8 cellular contexts compared by ENCODE assay signal in genomic region chr17:46193246-46193625, GRCh38. TPM values are rescaled to one million over a fixed set of nuclear protein-coding genes. Genes with fewer than 3 reads are reported as not detected.
A peak's percentile ranks its signal among the peaks of the same experiment; 100 is the strongest.
DNase-seq lines count a peak whose midpoint lies in the region; ATAC-seq and TF ChIP-seq lines count a peak whose summit lies in the region.

TSS of gene KANSL1 (minus strand) at chr17:46193429. CDS start at chr17:46172143, 21,286 bp downstream.

- DNase-seq in DMS153 (lab: John Stamatoyannopoulos, UW) (peak; percentile 70), PC-9 (peak; percentile 76 to 80), activated T-helper 1 cell treated with Interleukin-2 at 50 U/mL for 16 hours (ENCODE audit: low read depth) (peak; percentile 81), esophagus squamous epithelium (lab: John Stamatoyannopoulos, UW) (peak; percentile 69), naive B cell (peak; percentile 86)

- peaks cover 0 to 9% of the 10 kb centered on the region in 2 donors for H3K36me3 Mint-ChIP-seq in naive B cell
- H3K36me3 Mint-ChIP-seq in stimulated activated memory B cell treated with anti-CD40 and anti-IgM and Interleukin-4, amounts not matched to agents 10 μg/mL and 1 μg/mL and 100 μg/mL, for 72 hours, result peaks cover 11% of the 10 kb centered on the region

- POLR2A ChIA-PET in PC-9 (lab: Charles Lee; ENCODE audit: unreplicated experiment), result no interaction called here

- TF ChIP-seq CTCF in PC-9 (conservative IDR thresholded peaks at IDR 0.05), result no peak
- TF ChIP-seq CTCF in esophagus squamous epithelium (IDR thresholded peaks at IDR 0.05), result peak in 5 of 6 experiments; percentile 30 to 70 (median 63)

- TF ChIP-seq EP300 in Ishikawa (IDR thresholded peaks at IDR 0.05; ENCODE audit: borderline replicate concordance), result no peak

- H3K4me3 Mint-ChIP-seq in naive B cell, result peak within 1 kb of the TSS; percentile 92 to 100 (median 96)
- peak within 1 kb of the TSS; percentile 96 for H3K4me3 Mint-ChIP-seq in stimulated activated memory B cell treated with anti-CD40 and anti-IgM and Interleukin-4, amounts not matched to agents 10 μg/mL and 1 μg/mL and 100 μg/mL, for 72 hours

- intact Hi-C loops in PC-9 (cut with micrococcal nuclease; ENCODE audit: unreplicated experiment) (loop anchor here (5.0 kb wide), 3 partner anchors 131 to 191 kb away; no protein-coding TSS in a partner anchor), esophagus squamous epithelium (cut with DNase I) (loop anchor here (5.0 to 10.0 kb wide), 2 partner anchors 82 to 151 kb away; no protein-coding TSS in a partner anchor)

- WGBS in esophagus squamous epithelium, 2 donors, result no CpG with 5 or more reads among the region's 62 CpGs

- H3K4me3 ChIP-seq in PC-9 (peak within 1 kb of the TSS; percentile 98), esophagus squamous epithelium (peak within 1 kb of the TSS; percentile 78 to 100 (median 90))

- no TSS peak for BruUV-seq in PC-9 (replicated peaks; lab: Mats Ljungman, UMichigan)

- peak within 1 kb of the TSS; percentile 95 to 99 (median 98) for H3K27ac Mint-ChIP-seq in naive B cell
- peak within 1 kb of the TSS; percentile 97 for H3K27ac Mint-ChIP-seq in stimulated activated memory B cell treated with anti-CD40 and anti-IgM and Interleukin-4, amounts not matched to agents 10 μg/mL and 1 μg/mL and 100 μg/mL, for 72 hours

- CTCF ChIA-PET in PC-9 (lab: Charles Lee), result interaction anchor here (0.5 to 0.8 kb wide), 13 partner anchors 17 to 155 kb away, joined by 3 to 12 read pairs (median 4); no protein-coding TSS in a partner anchor

- H3K4me1 Mint-ChIP-seq in naive B cell, result peaks cover 46 to 48% (median 46%) of the 10 kb centered on the region in 3 donors
- peaks cover 44% of the 10 kb centered on the region for H3K4me1 Mint-ChIP-seq in stimulated activated memory B cell treated with anti-CD40 and anti-IgM and Interleukin-4, amounts not matched to agents 10 μg/mL and 1 μg/mL and 100 μg/mL, for 72 hours

- 0 out of 2 replicates have a peak, but pooled peaks cover 3% of the 10 kb centered on the region for H3K9me3 ChIP-seq in PC-9 (ENCODE audit: insufficient read depth, low read depth)
- H3K9me3 ChIP-seq in esophagus squamous epithelium, result no peaks in the 10 kb centered on the region

- H3K27ac ChIP-seq in PC-9, result peak within 1 kb of the TSS; percentile 81
- peak within 1 kb of the TSS; percentile 98 to 100 (median 100) for H3K27ac ChIP-seq in esophagus squamous epithelium

- H3K9me3 Mint-ChIP-seq in naive B cell, result no peaks in the 10 kb centered on the region
- no peaks in the 10 kb centered on the region for H3K9me3 Mint-ChIP-seq in stimulated activated memory B cell treated with anti-CD40 and anti-IgM and Interleukin-4, amounts not matched to agents 10 μg/mL and 1 μg/mL and 100 μg/mL, for 72 hours

- peaks cover 19% of the 10 kb centered on the region for H3F3A ChIP-seq in PC-9 (ENCODE audit: insufficient read depth, low read depth)

- H2AFZ ChIP-seq in PC-9, result peak within 1 kb of the TSS; percentile 98

- peak within 1 kb of the TSS; percentile 98 for H3K4me2 ChIP-seq in PC-9

- peak in 1 of 4 donors; percentile 22 for TF ChIP-seq POLR2A in esophagus squamous epithelium (IDR thresholded peaks at IDR 0.05)

- TF ChIP-seq RAD21 in Ishikawa (IDR thresholded peaks at IDR 0.05; ENCODE audit: low read depth), result peak; percentile 43; the same call in 1 of the 2 replicates

- H3K4me1 ChIP-seq in PC-9 (replicated peaks; ENCODE audit: insufficient read depth) (peaks cover 32% of the 10 kb centered on the region), esophagus squamous epithelium (peaks cover 10 to 62% (median 34%) of the 10 kb centered on the region in 3 donors)

- H3K27me3 ChIP-seq in PC-9 (ENCODE audit: insufficient read depth, low read depth) (no peaks in the 10 kb centered on the region), esophagus squamous epithelium (no peaks in the 10 kb centered on the region)

- peaks cover 82% of the 10 kb centered on the region for H3K79me2 ChIP-seq in PC-9 (ENCODE audit: low read depth)

- peaks cover 0 to 3% (median 0%) of the 10 kb centered on the region in 3 donors for H3K27me3 Mint-ChIP-seq in naive B cell
- H3K27me3 Mint-ChIP-seq in stimulated activated memory B cell treated with anti-CD40 and anti-IgM and Interleukin-4, amounts not matched to agents 10 μg/mL and 1 μg/mL and 100 μg/mL, for 72 hours, result no peaks in the 10 kb centered on the region

- ATAC-seq in GM21528 (IDR thresholded peaks at IDR 0.05; ENCODE audit: low FRiP score, unreplicated experiment) (peak; percentile 59), naive B cell (ENCODE audit: low read depth in 2 of 2) (peak; percentile 66 to 68)
- peak; percentile 87 for ATAC-seq in stimulated activated memory B cell treated with anti-CD40 and anti-IgM and Interleukin-4, amounts not matched to agents 10 μg/mL and 1 μg/mL and 100 μg/mL, for 72 hours

- H3K9me2 ChIP-seq in PC-9 (ENCODE audit: insufficient read depth), result no peaks in the 10 kb centered on the region

- peaks cover 33% of the 10 kb centered on the region for H4K20me1 ChIP-seq in PC-9 (ENCODE audit: insufficient read depth)

- H3K36me3 ChIP-seq in PC-9 (ENCODE audit: low read depth) (peaks cover 15% of the 10 kb centered on the region; the same call in 1 of the 2 replicates), esophagus squamous epithelium (peaks cover 0 to 14% (median 0%) of the 10 kb centered on the region in 3 donors)

TF ChIP-seq in Ishikawa, 13 proteins besides CTCF, POLR2A, EP300 and RAD21:
- TF ChIP-seq CEBPB (IDR thresholded peaks at IDR 0.05) (no peak), REST (IDR thresholded peaks at IDR 0.05; ENCODE audit: low read depth) (no peak), TEAD4 (IDR thresholded peaks at IDR 0.05) (no peak), MAX (IDR thresholded peaks at IDR 0.05) (0 out of 2 replicates have a peak, but pooled peaks have one; percentile 3), EGR1 (IDR thresholded peaks at IDR 0.05) (no peak), FOXM1 (IDR thresholded peaks at IDR 0.05; ENCODE audit: borderline replicate concordance, low read depth) (no peak), TCF12 (IDR thresholded peaks at IDR 0.05; ENCODE audit: low read depth) (0 out of 2 replicates have a peak, but pooled peaks have one; percentile 43), YY1 (IDR thresholded peaks at IDR 0.05; ENCODE audit: low read depth) (peak; percentile 90), ZBTB7A (IDR thresholded peaks at IDR 0.05; ENCODE audit: low read depth) (no peak), NFIC (IDR thresholded peaks at IDR 0.05) (no peak)

RNA-seq across cellular contexts. Expression of gene KANSL1, which starts in this region (rescaled TPM):
- 42.6 and 52.5 TPM in 2 replicates for total RNA-seq in PC-9 (2021)
- total RNA-seq in esophagus squamous epithelium, result 10 to 100 TPM; 31.0 to 79.0 (median 51.8) TPM
- polyA plus RNA-seq in naive B cell (ENCODE audit: low read depth in 6 of 6), result 10 to 100 TPM in 5 of 6 donors, 1 to 10 TPM in 1; 5.8 to 27.5 (median 16.5) TPM

Comparison
In these comparisons a context has a peak if more than half of its experiments do, and no peak if none do; other contexts are left out.
1. Peak in every context shown above with its lines: DNase-seq, ATAC-seq, H3K4me3 ChIP-seq and H3K27ac ChIP-seq.